Comparison of ENCODE assay signal across 10 cellular contexts in the genomic region with DNA sequence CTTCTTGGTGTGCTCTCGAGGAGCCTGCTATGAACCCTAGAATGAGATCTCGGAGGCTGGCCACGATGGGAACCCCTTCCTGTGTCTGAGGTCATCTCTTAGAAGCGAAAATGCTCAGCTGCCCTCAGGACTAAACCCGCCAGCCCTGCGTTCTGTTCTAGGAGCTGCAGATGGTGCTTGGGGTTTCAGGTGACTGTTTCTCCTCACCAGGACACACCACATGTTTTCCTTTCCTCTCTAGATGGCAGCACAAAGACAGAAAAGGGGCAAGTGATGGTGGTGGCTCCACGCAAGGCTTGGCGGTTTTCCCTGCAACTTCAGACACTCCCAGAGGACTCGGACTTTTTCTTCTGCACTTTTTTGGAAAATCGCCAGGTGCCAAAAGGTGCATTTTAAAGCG.
DNase-seq lines count a peak whose midpoint lies in the region; ATAC-seq, FAIRE-seq and TF ChIP-seq lines count a peak whose summit lies in the region.
"Had no signal": no experiment of that assay in that cellular context is flagged by ENCODE, and none has a peak within 500 bp of the region (broad histone marks: within the 10 kb centered on the region; RNA-seq: fewer than 3 reads in every experiment).

No MANE protein-coding gene starts in this region.

- peaks cover 39% of the 10 kb centered on the region for H3K36me3 Mint-ChIP-seq in activated T-helper 1 cell treated with anti-CD3 and anti-CD28 coated beads, Interleukin-12 subunit alpha, Interleukin-12 subunit beta, Interleukin-2, Interleukin-4 antibody, amounts not matched to agents 30 ng/mL and 10 ng/mL and 1 ng/mL, durations not matched to agents 14 hours and 24 hours and 36 hours (ENCODE audit: low read depth)

- DNase-seq in D721Med (ENCODE audit: insufficient read length, low spot score) (no peak), NCI-H146 (lab: John Stamatoyannopoulos, UW) (peak; percentile 38), kidney (no peak), thyroid gland (no peak)
- DNase-seq in activated T-helper 1 cell treated with anti-CD3 and anti-CD28 coated beads, Interleukin-12 subunit alpha, Interleukin-12 subunit beta, Interleukin-2, Interleukin-4 antibody, amounts not matched to agents 30 ng/mL and 10 ng/mL and 1 ng/mL, durations not matched to agents 14 hours and 24 hours and 36 hours (ENCODE audit: low spot score), result no peak
- DNase-seq: GF-D8 had no signal

- TF ChIP-seq POLR2A in thyroid gland (IDR thresholded peaks at IDR 0.05), result no peak

- H3K27ac ChIP-seq in kidney (ENCODE audit: low read depth in 2 of 2, low read length in 2 of 2), result no peak overlapping the region
- no peak overlapping the region for H3K27ac ChIP-seq in thyroid gland

- H3K4me1 ChIP-seq in kidney (ENCODE audit: control insufficient read depth in 1 of 2, insufficient read depth in 1 of 2, low read depth in 1 of 2, low read length in 2 of 2) (no peaks in the 10 kb centered on the region), thyroid gland (no peaks in the 10 kb centered on the region)

- H3K9me3 ChIP-seq in kidney (ENCODE audit: control insufficient read depth in 1 of 2, low read length in 2 of 2) (no peaks in the 10 kb centered on the region), thyroid gland (no peaks in the 10 kb centered on the region)

- ATAC-seq in GM21528 (IDR thresholded peaks at IDR 0.05; ENCODE audit: low FRiP score, unreplicated experiment) (no peak), GM21619 (IDR thresholded peaks at IDR 0.05; ENCODE audit: unreplicated experiment) (no peak), HG03175 (IDR thresholded peaks at IDR 0.05; ENCODE audit: unreplicated experiment) (no peak)

- 75% methylated on average over 11 of the region's 11 CpGs for WGBS in thyroid gland, 2 donors

- no peaks in the 10 kb centered on the region for H3K27me3 ChIP-seq in thyroid gland

- H3K9me3 Mint-ChIP-seq in activated T-helper 1 cell treated with anti-CD3 and anti-CD28 coated beads, Interleukin-12 subunit alpha, Interleukin-12 subunit beta, Interleukin-2, Interleukin-4 antibody, amounts not matched to agents 30 ng/mL and 10 ng/mL and 1 ng/mL, durations not matched to agents 14 hours and 24 hours and 36 hours, result no peaks in the 10 kb centered on the region
- H3K9me3 Mint-ChIP-seq: natural killer cell treated with Interleukin-12 subunit alpha and Interleukin-12 subunit beta and Interleukin-15 and Interleukin-18, amount 100 ng/mL, for 72 hours had no signal

- no peak overlapping the region for H3K4me3 Mint-ChIP-seq in activated T-helper 1 cell treated with anti-CD3 and anti-CD28 coated beads, Interleukin-12 subunit alpha, Interleukin-12 subunit beta, Interleukin-2, Interleukin-4 antibody, amounts not matched to agents 30 ng/mL and 10 ng/mL and 1 ng/mL, durations not matched to agents 14 hours and 24 hours and 36 hours
- H3K4me3 Mint-ChIP-seq: natural killer cell treated with Interleukin-12 subunit alpha and Interleukin-12 subunit beta and Interleukin-15 and Interleukin-18, amount 100 ng/mL, for 72 hours had no signal

- H3K9ac ChIP-seq in kidney (ENCODE audit: low read length in 2 of 2), result no peak overlapping the region

- peaks cover 0 to 4% of the 10 kb centered on the region in 2 donors for H3K36me3 ChIP-seq in kidney (ENCODE audit: control insufficient read depth in 1 of 2, insufficient read depth in 2 of 2, low read length in 2 of 2)
- peaks cover 0 to 2% of the 10 kb centered on the region in 2 donors for H3K36me3 ChIP-seq in thyroid gland

- TF ChIP-seq CTCF in D721Med (IDR thresholded peaks at IDR 0.05; ENCODE audit: insufficient read depth, missing control alignments), result peak; percentile 11
- TF ChIP-seq CTCF in kidney (IDR thresholded peaks at IDR 0.05; ENCODE audit: borderline replicate concordance, extremely low read depth, insufficient read depth), result peak; percentile 33
- no peak for TF ChIP-seq CTCF in thyroid gland (IDR thresholded peaks at IDR 0.05)

- no peaks in the 10 kb centered on the region for H3K4me1 Mint-ChIP-seq in activated T-helper 1 cell treated with anti-CD3 and anti-CD28 coated beads, Interleukin-12 subunit alpha, Interleukin-12 subunit beta, Interleukin-2, Interleukin-4 antibody, amounts not matched to agents 30 ng/mL and 10 ng/mL and 1 ng/mL, durations not matched to agents 14 hours and 24 hours and 36 hours (ENCODE audit: low read depth)

- FAIRE-seq in D721Med (lab: Jason Lieb, UNC) (no peak), kidney (lab: Jason Lieb, UNC) (no peak)

- H3K4me3 ChIP-seq in kidney (ENCODE audit: low read length in 2 of 2), result no peak overlapping the region
- no peak overlapping the region for H3K4me3 ChIP-seq in thyroid gland (replicated peaks in 1 of 3)

- intact Hi-C loops in activated T-helper 1 cell treated with anti-CD3 and anti-CD28 coated beads, Interleukin-12 subunit alpha, Interleukin-12 subunit beta, Interleukin-2, Interleukin-4 antibody, amounts not matched to agents 30 ng/mL and 10 ng/mL and 1 ng/mL, durations not matched to agents 14 hours and 24 hours and 36 hours (cut with micrococcal nuclease), result no loop called here
- intact Hi-C loops in kidney (cut with DNase I) (no loop called here), thyroid gland (cut with DNase I) (no loop called here)

- no peaks in the 10 kb centered on the region for H3K27me3 Mint-ChIP-seq in activated T-helper 1 cell treated with anti-CD3 and anti-CD28 coated beads, Interleukin-12 subunit alpha, Interleukin-12 subunit beta, Interleukin-2, Interleukin-4 antibody, amounts not matched to agents 30 ng/mL and 10 ng/mL and 1 ng/mL, durations not matched to agents 14 hours and 24 hours and 36 hours (ENCODE audit: insufficient read depth)
- H3K27me3 Mint-ChIP-seq: natural killer cell treated with Interleukin-12 subunit alpha and Interleukin-12 subunit beta and Interleukin-15 and Interleukin-18, amount 100 ng/mL, for 72 hours had no signal

- H3K27ac Mint-ChIP-seq in activated T-helper 1 cell treated with anti-CD3 and anti-CD28 coated beads, Interleukin-12 subunit alpha, Interleukin-12 subunit beta, Interleukin-2, Interleukin-4 antibody, amounts not matched to agents 30 ng/mL and 10 ng/mL and 1 ng/mL, durations not matched to agents 14 hours and 24 hours and 36 hours, result peak overlapping the region; percentile 48

Comparison
In these comparisons a context has a peak if more than half of its experiments do, and no peak if none do; other contexts are left out.
1. CTCF ChIP-seq: peak in D721Med (single experiment) and kidney (single experiment); none in thyroid gland (0 of 6).